27 cellular contexts compared by ENCODE assay signal in genomic region chr7:77520261-77520660, GRCh38.
"Had no signal": no experiment of that assay in that cellular context is flagged by ENCODE, and none has a peak within 500 bp of the region (broad histone marks: within the 10 kb centered on the region; RNA-seq: fewer than 3 reads in every experiment).

No MANE protein-coding gene starts in this region.

- H3K36me3 ChIP-seq: colonic mucosa, esophagus muscularis mucosa, esophagus squamous epithelium, gastrocnemius medialis, gastroesophageal sphincter, heart left ventricle, heart right ventricle had no signal

- FAIRE-seq: colon, endometrium, frontal cortex had no signal

- H3K27ac ChIP-seq: colonic mucosa, coronary artery, dorsolateral prefrontal cortex, epithelial cell of prostate, esophagus muscularis mucosa, esophagus squamous epithelium, foreskin keratinocyte, gastrocnemius medialis, gastroesophageal sphincter, heart left ventricle, heart right ventricle had no signal

- H3K9me3 ChIP-seq: colonic mucosa, esophagus muscularis mucosa, esophagus squamous epithelium, gastrocnemius medialis, gastroesophageal sphincter, heart left ventricle, heart right ventricle had no signal

- H3K27me3 ChIP-seq: colonic mucosa, dorsolateral prefrontal cortex, esophagus muscularis mucosa, esophagus squamous epithelium, foreskin keratinocyte, gastrocnemius medialis, gastroesophageal sphincter, heart left ventricle, heart right ventricle had no signal

- H3K4me1 ChIP-seq: colonic mucosa, esophagus muscularis mucosa, esophagus squamous epithelium, gastrocnemius medialis, gastroesophageal sphincter, heart left ventricle had no signal

- H3K4me3 ChIP-seq: colonic mucosa, coronary artery, dorsolateral prefrontal cortex, esophagus muscularis mucosa, esophagus squamous epithelium, gastrocnemius medialis, gastroesophageal sphincter, heart left ventricle, heart right ventricle had no signal

- DNase-seq: colonic mucosa; cortex of kidney; dermis blood vessel endothelial cell; dorsolateral prefrontal cortex; effector CD4-positive, alpha-beta T cell; effector CD8-positive, alpha-beta T cell; effector memory CD4-positive, alpha-beta T cell; effector memory CD8-positive, alpha-beta T cell; endodermal cell; erythroblast; esophagus squamous epithelium; foreskin fibroblast; foreskin keratinocyte; foreskin melanocyte; gastrocnemius medialis; glutamatergic neuron; head of caudate nucleus; heart left ventricle; heart right ventricle had no signal

- ATAC-seq: effector memory CD8-positive, alpha-beta T cell; esophagus mucosa; foreskin keratinocyte; gastrocnemius medialis; gastroesophageal sphincter; heart left ventricle; heart right ventricle had no signal
